Comparison of ENCODE assay signal across 31 cellular contexts in the genomic region with DNA sequence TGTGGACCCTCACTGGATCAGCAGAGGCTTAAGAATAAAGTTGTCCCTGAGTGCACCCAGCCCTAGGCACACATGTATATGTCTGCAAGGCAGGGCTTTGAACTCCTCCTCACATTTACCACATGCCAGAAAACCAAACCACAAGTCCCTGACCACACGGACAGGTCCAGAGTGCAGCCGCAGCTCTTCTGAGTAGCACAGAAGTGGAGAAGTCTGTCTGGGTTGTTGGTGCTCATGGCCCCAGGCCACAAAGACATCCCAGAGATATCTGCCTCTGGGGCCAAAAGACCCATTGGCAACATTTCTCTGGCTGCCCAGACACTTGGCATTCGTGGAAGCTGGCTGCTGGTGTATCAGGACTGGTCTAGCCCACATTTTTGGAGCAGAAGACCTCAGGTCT. TPM values are rescaled to one million over a fixed set of nuclear protein-coding genes. Genes with fewer than 3 reads are reported as not detected.
"Had no signal": no experiment of that assay in that cellular context is flagged by ENCODE, and none has a peak within 500 bp of the region (broad histone marks: within the 10 kb centered on the region; RNA-seq: fewer than 3 reads in every experiment).

No MANE protein-coding gene starts in this region.

- DNase-seq: activated CD4-positive, alpha-beta memory T cell treated with anti-CD3 and anti-CD28 coated beads for 36 hours; activated CD4-positive, alpha-beta T cell treated with anti-CD3 and anti-CD28 coated beads, Interleukin-2, amount 10 ng/mL, durations not matched to agents 7 days and 5 days; activated CD4-positive, CD25-positive, alpha-beta regulatory T cell; activated CD8-positive, alpha-beta memory T cell treated with anti-CD3 and anti-CD28 coated beads for 24 hours; activated gamma-delta T cell treated with Interleukin-2 at 50 U/mL for 16 hours; activated naive CD4-positive, alpha-beta T cell treated with anti-CD3 and anti-CD28 coated beads, Interleukin-2, amount 50 U/mL, for 16 hours; activated naive CD8-positive, alpha-beta T cell treated with anti-CD3 and anti-CD28 coated beads, Interleukin-2, amount 10 ng/mL, durations not matched to agents 7 days and 5 days; activated T-cell treated with anti-CD3 and anti-CD28 coated beads, Interleukin-2, amount 50 U/mL, for 72 hours; adrenal gland; anterior cingulate cortex; IMR-90; Kasumi-1; KBM-7; NCI-H1092 treated with DMSO at 0.1 percent for 48 hours; NCI-H1417 treated with DMSO at 0.1 percent for 48 hours; NCI-H1694; NCI-H2029; NCI-H2107; NCI-H2171 treated with DMSO at 0.1 percent for 48 hours; NCI-H226; NCI-H526; NCI-H774; RPMI8226; SJCRH30; SK-N-SH had no signal

- H3K9me2 ChIP-seq: SK-N-SH had no signal

- H3K4me3 Mint-ChIP-seq: activated CD4-positive, alpha-beta memory T cell treated with anti-CD3 and anti-CD28 coated beads for 36 hours; activated CD4-positive, alpha-beta T cell treated with anti-CD3 and anti-CD28 coated beads, Interleukin-2, amount 10 ng/mL, durations not matched to agents 7 days and 5 days; activated naive CD8-positive, alpha-beta T cell treated with anti-CD3 and anti-CD28 coated beads, Interleukin-2, amount 10 ng/mL, durations not matched to agents 7 days and 5 days; activated T-cell treated with anti-CD3 and anti-CD28 coated beads, Interleukin-2, amount 50 U/mL, for 72 hours; brain; T-helper 1 cell treated with Interleukin-12 subunit alpha and Interleukin-12 subunit beta and Interleukin-4 antibody, amounts not matched to agents 30 μg/mL and 1 μg/mL, for 36 hours had no signal

- H3K4me1 ChIP-seq: adrenal gland, SJCRH30 had no signal

- H3K36me3 Mint-ChIP-seq: activated CD4-positive, alpha-beta memory T cell treated with anti-CD3 and anti-CD28 coated beads for 36 hours; activated naive CD8-positive, alpha-beta T cell treated with anti-CD3 and anti-CD28 coated beads, Interleukin-2, amount 10 ng/mL, durations not matched to agents 7 days and 5 days; brain had no signal

- H3K9ac ChIP-seq: SK-N-SH had no signal

- H3K4me3 ChIP-seq: adrenal gland, cardiac muscle cell, SJCRH30 had no signal

- H3K36me3 ChIP-seq: adrenal gland, cardiac muscle cell, SJCRH30 had no signal

- H3K4me1 Mint-ChIP-seq: activated CD4-positive, alpha-beta T cell treated with anti-CD3 and anti-CD28 coated beads, Interleukin-2, amount 10 ng/mL, durations not matched to agents 7 days and 5 days; activated naive CD8-positive, alpha-beta T cell treated with anti-CD3 and anti-CD28 coated beads, Interleukin-2, amount 10 ng/mL, durations not matched to agents 7 days and 5 days; brain had no signal

- H3K27me3 ChIP-seq: adrenal gland, cardiac muscle cell, SJCRH30 had no signal

- H3K9me3 Mint-ChIP-seq: activated CD4-positive, alpha-beta memory T cell treated with anti-CD3 and anti-CD28 coated beads for 36 hours; activated CD4-positive, alpha-beta T cell treated with anti-CD3 and anti-CD28 coated beads, Interleukin-2, amount 10 ng/mL, durations not matched to agents 7 days and 5 days; activated naive CD8-positive, alpha-beta T cell treated with anti-CD3 and anti-CD28 coated beads, Interleukin-2, amount 10 ng/mL, durations not matched to agents 7 days and 5 days; activated T-cell treated with anti-CD3 and anti-CD28 coated beads, Interleukin-2, amount 50 U/mL, for 72 hours; activated T-helper 2 cell treated with anti-CD3 and anti-CD28 coated beads, Interferon-gamma antibody, Interleukin-2, Interleukin-4, amounts not matched to agents 10 μg/mL and 5 μg/mL and 100 μg/mL, durations not matched to agents 14 hours and 24 hours and 36 hours; brain; T-helper 1 cell treated with Interleukin-12 subunit alpha and Interleukin-12 subunit beta and Interleukin-4 antibody, amounts not matched to agents 30 μg/mL and 1 μg/mL, for 36 hours had no signal

- H3K9me3 ChIP-seq: adrenal gland, SJCRH30, SK-N-SH had no signal

- H3K27ac ChIP-seq: adrenal gland, cardiac muscle cell, SJCRH30 had no signal

- ATAC-seq: activated T-cell treated with anti-CD3 and anti-CD28 coated beads, Interleukin-2, amount 50 U/mL, for 72 hours; Right ventricle myocardium inferior had no signal

- H3K27ac Mint-ChIP-seq: activated CD4-positive, alpha-beta memory T cell treated with anti-CD3 and anti-CD28 coated beads for 36 hours; activated CD4-positive, alpha-beta T cell treated with anti-CD3 and anti-CD28 coated beads, Interleukin-2, amount 10 ng/mL, durations not matched to agents 7 days and 5 days; activated naive CD8-positive, alpha-beta T cell treated with anti-CD3 and anti-CD28 coated beads, Interleukin-2, amount 10 ng/mL, durations not matched to agents 7 days and 5 days; activated T-cell treated with anti-CD3 and anti-CD28 coated beads, Interleukin-2, amount 50 U/mL, for 72 hours; activated T-helper 2 cell treated with anti-CD3 and anti-CD28 coated beads, Interferon-gamma antibody, Interleukin-2, Interleukin-4, amounts not matched to agents 10 μg/mL and 5 μg/mL and 100 μg/mL, durations not matched to agents 14 hours and 24 hours and 36 hours; brain; T-helper 1 cell treated with Interleukin-12 subunit alpha and Interleukin-12 subunit beta and Interleukin-4 antibody, amounts not matched to agents 30 μg/mL and 1 μg/mL, for 36 hours had no signal

- H3K27me3 Mint-ChIP-seq: activated CD4-positive, alpha-beta memory T cell treated with anti-CD3 and anti-CD28 coated beads for 36 hours; activated CD4-positive, alpha-beta T cell treated with anti-CD3 and anti-CD28 coated beads, Interleukin-2, amount 10 ng/mL, durations not matched to agents 7 days and 5 days had no signal

- H3K4me2 ChIP-seq: SK-N-SH had no signal

RNA-seq across cellular contexts. Expression of gene SUSD5, which starts 17.4 kb away (rescaled TPM):
- total RNA-seq: activated CD4-positive, alpha-beta memory T cell treated with anti-CD3 and anti-CD28 coated beads for 36 hours; activated CD4-positive, alpha-beta T cell treated with anti-CD3 and anti-CD28 coated beads, Interleukin-2, amount 10 ng/mL, durations not matched to agents 7 days and 5 days; activated naive CD8-positive, alpha-beta T cell treated with anti-CD3 and anti-CD28 coated beads, Interleukin-2, amount 10 ng/mL, durations not matched to agents 7 days and 5 days; activated T-cell treated with anti-CD3 and anti-CD28 coated beads, Interleukin-2, amount 50 U/mL, for 72 hours; activated T-helper 2 cell treated with anti-CD3 and anti-CD28 coated beads, Interferon-gamma antibody, Interleukin-2, Interleukin-4, amounts not matched to agents 10 μg/mL and 5 μg/mL and 100 μg/mL, durations not matched to agents 14 hours and 24 hours and 36 hours; OCI-LY7 had no signal
